10 cellular contexts compared by ENCODE assay signal in the genomic region with DNA sequence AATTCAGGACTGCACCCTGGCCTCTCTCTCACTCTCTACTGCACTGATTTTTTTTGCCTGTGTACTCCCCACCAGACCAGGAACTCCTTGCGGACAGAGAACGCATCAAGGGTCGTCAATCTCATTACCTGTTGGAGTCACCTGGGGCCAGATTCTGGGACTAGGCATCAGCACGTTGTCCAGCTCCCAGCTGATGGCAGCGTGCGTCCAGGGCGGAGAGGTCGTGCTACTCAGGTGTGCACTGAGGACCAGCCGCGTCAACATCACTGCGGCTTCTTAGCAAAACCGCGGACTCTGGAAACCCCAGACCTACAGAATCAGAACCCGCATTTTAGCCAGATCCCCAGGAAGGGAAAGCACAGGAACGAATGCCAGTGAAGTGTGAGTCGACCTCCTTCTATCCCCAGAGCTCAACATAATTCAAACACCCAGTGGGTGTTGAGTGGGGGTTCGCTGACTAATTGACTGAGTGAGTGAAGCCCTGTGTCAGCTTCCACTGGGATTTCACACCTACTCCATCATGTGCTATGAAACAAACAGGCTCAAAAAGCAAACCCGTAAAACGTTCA. TPM values are rescaled to one million over a fixed set of nuclear protein-coding genes. Genes with fewer than 3 reads are reported as not detected.
DNase-seq lines count a peak whose midpoint lies in the region; TF ChIP-seq lines count a peak whose summit lies in the region.
"Had no signal": no experiment of that assay in that cellular context is flagged by ENCODE, and none has a peak within 500 bp of the region (broad histone marks: within the 10 kb centered on the region; RNA-seq: fewer than 3 reads in every experiment).

No MANE protein-coding gene starts in this region.

- TF ChIP-seq POLR2A in lower leg skin (IDR thresholded peaks at IDR 0.05): no peak

- peaks cover 81% of the 10 kb centered on the region for H3K27me3 Mint-ChIP-seq in activated naive CD4-positive, alpha-beta T cell treated with anti-CD3 and anti-CD28 coated beads, Interleukin-2, amount 10 ng/mL, durations not matched to agents 7 days and 5 days
- H3K27me3 Mint-ChIP-seq in immature natural killer cell (ENCODE audit: low read depth in 3 of 3): peaks cover 17 to 24% (median 20%) of the 10 kb centered on the region in 3 donors

- 57 to 69% methylated on average over 19 of the region's 19 CpGs for WGBS in lower leg skin, 2 donors

- TF ChIP-seq CTCF in VCaP (conservative IDR thresholded peaks at IDR 0.05): no peak
- TF ChIP-seq CTCF in lower leg skin (IDR thresholded peaks at IDR 0.05): no peak

- H3K4me3 Mint-ChIP-seq in activated naive CD4-positive, alpha-beta T cell treated with anti-CD3 and anti-CD28 coated beads, Interleukin-2, amount 10 ng/mL, durations not matched to agents 7 days and 5 days: peak overlapping the region; percentile 15
- peak overlapping the region; percentile 60 to 68 (median 66) for H3K4me3 Mint-ChIP-seq in immature natural killer cell

- H3K4me3 ChIP-seq in subcutaneous abdominal adipose tissue (ENCODE audit: low read depth in 1 of 5, low read length in 5 of 5): peak overlapping the region in 3 of 5 donors; percentile 20 to 63 (median 59)
- H3K4me3 ChIP-seq in lower leg skin (ENCODE audit: low read depth, poor library complexity, severe bottlenecking): no peak overlapping the region

- H3K27ac Mint-ChIP-seq in activated naive CD4-positive, alpha-beta T cell treated with anti-CD3 and anti-CD28 coated beads, Interleukin-2, amount 10 ng/mL, durations not matched to agents 7 days and 5 days: no peak overlapping the region
- H3K27ac Mint-ChIP-seq in immature natural killer cell: no peak overlapping the region

- H3K36me3 ChIP-seq in subcutaneous abdominal adipose tissue (ENCODE audit: control insufficient read depth in 5 of 5, insufficient read depth in 5 of 5, low read length in 5 of 5): peaks cover 0 to 3% (median 0%) of the 10 kb centered on the region in 5 donors

- no peak for DNase-seq in activated naive CD4-positive, alpha-beta T cell treated with anti-CD3 and anti-CD28 coated beads, Interleukin-2, amount 10 ng/mL, durations not matched to agents 7 days and 5 days
- no peak for DNase-seq in activated naive CD4-positive, alpha-beta T cell treated with anti-CD3 and anti-CD28 coated beads, Interleukin-2, amount 50 U/mL, for 16 hours
- no peak for DNase-seq in immature natural killer cell
- no peak for DNase-seq in activated CD8-positive, alpha-beta memory T cell treated with anti-CD3 and anti-CD28 coated beads for 24 hours
- DNase-seq in H4 (ENCODE audit: low spot score): no peak
- DNase-seq in lower leg skin (ENCODE audit: low spot score in 2 of 2): no peak
- DNase-seq: GOT3, NCI-H524 treated with DMSO at 0.1 percent for 48 hours had no signal

- CTCF ChIA-PET in activated naive CD4-positive, alpha-beta T cell treated with anti-CD3 and anti-CD28 coated beads, Interleukin-2, amount 10 ng/mL, durations not matched to agents 7 days and 5 days (lab: Charles Lee): interaction anchor here (1.1 to 6.6 kb wide), 4 partner anchors 11 to 52 kb away, joined by 3 to 57 read pairs (median 4); no protein-coding TSS in a partner anchor

- peaks cover 0 to 86% (median 44%) of the 10 kb centered on the region in 5 donors for H3K4me1 ChIP-seq in subcutaneous abdominal adipose tissue (ENCODE audit: control insufficient read depth in 5 of 5, insufficient read depth in 5 of 5, low read length in 5 of 5)

- H3K9ac ChIP-seq in subcutaneous abdominal adipose tissue (ENCODE audit: low read length in 5 of 5): peak overlapping the region in 3 of 5 donors; percentile 8 to 33 (median 29)

- peaks cover 12% of the 10 kb centered on the region for H3K4me1 Mint-ChIP-seq in activated naive CD4-positive, alpha-beta T cell treated with anti-CD3 and anti-CD28 coated beads, Interleukin-2, amount 10 ng/mL, durations not matched to agents 7 days and 5 days
- peaks cover 20 to 29% of the 10 kb centered on the region in 2 donors for H3K4me1 Mint-ChIP-seq in immature natural killer cell

- no peaks in the 10 kb centered on the region for H3K9me3 ChIP-seq in subcutaneous abdominal adipose tissue (ENCODE audit: control insufficient read depth in 5 of 5, low read length in 5 of 5)

- H3K27ac ChIP-seq in VCaP (peak overlapping the region; percentile 79), subcutaneous abdominal adipose tissue (ENCODE audit: low read depth, low read length) (peak overlapping the region; percentile 27)

- peaks cover 0 to 13% (median 0%) of the 10 kb centered on the region in 5 donors for H3K27me3 ChIP-seq in subcutaneous abdominal adipose tissue (ENCODE audit: control insufficient read depth in 5 of 5, insufficient read depth in 4 of 5, low read length in 5 of 5)

- intact Hi-C loops in lower leg skin (cut with DNase I; ENCODE audit: low total_unique reads): no loop called here

- no peaks in the 10 kb centered on the region for H3K9me3 Mint-ChIP-seq in activated naive CD4-positive, alpha-beta T cell treated with anti-CD3 and anti-CD28 coated beads, Interleukin-2, amount 10 ng/mL, durations not matched to agents 7 days and 5 days
- no peaks in the 10 kb centered on the region for H3K9me3 Mint-ChIP-seq in immature natural killer cell

- H3K36me3 Mint-ChIP-seq in activated naive CD4-positive, alpha-beta T cell treated with anti-CD3 and anti-CD28 coated beads, Interleukin-2, amount 10 ng/mL, durations not matched to agents 7 days and 5 days: no peaks in the 10 kb centered on the region
- peaks cover 0 to 3% (median 0%) of the 10 kb centered on the region in 3 donors for H3K36me3 Mint-ChIP-seq in immature natural killer cell

RNA-seq across cellular contexts. Expression of gene KCNJ5, which starts 13.2 kb away (rescaled TPM):
- not detected for polyA plus RNA-seq in immature natural killer cell
- not detected in 2 replicates for total RNA-seq in H4 (2014; rRNA removed; shearing (Covaris generic))
- 1 to 10 TPM in 1 of 4 donors, under 1 TPM in 2, not detected in 1; 0.15 to 1.0 (median 0.59) TPM for total RNA-seq in lower leg skin

RNA-seq across cellular contexts. Expression of gene KCNJ1, which starts 37.3 kb away (rescaled TPM):
- not detected for polyA plus RNA-seq in immature natural killer cell
- not detected in 2 replicates for total RNA-seq in H4 (2014; rRNA removed; shearing (Covaris generic))
- total RNA-seq in lower leg skin: under 1 TPM in 3 of 4 donors, not detected in 1; 0.10 to 0.88 (median 0.42) TPM

RNA-seq across cellular contexts. Expression of gene TP53AIP1, which starts 38.3 kb away (rescaled TPM):
- polyA plus RNA-seq in immature natural killer cell: not detected
- total RNA-seq in H4 (2014; rRNA removed; shearing (Covaris generic)): not detected in 2 replicates
- 10 to 100 TPM in 3 of 4 donors, 1 to 10 TPM in 1; 9.2 to 17.3 (median 16.2) TPM for total RNA-seq in lower leg skin

Comparison
In these comparisons a context has a peak if more than half of its experiments do, and no peak if none do; other contexts are left out.
1. RNA of gene TP53AIP1, which starts 38.3 kb away (total RNA-seq): 9.2 to 17.3 TPM in lower leg skin; not detected in H4; every median in the first group is over 10 times any median in the second.